Comparison of ENCODE assay signal across 13 cellular contexts in the genomic region with DNA sequence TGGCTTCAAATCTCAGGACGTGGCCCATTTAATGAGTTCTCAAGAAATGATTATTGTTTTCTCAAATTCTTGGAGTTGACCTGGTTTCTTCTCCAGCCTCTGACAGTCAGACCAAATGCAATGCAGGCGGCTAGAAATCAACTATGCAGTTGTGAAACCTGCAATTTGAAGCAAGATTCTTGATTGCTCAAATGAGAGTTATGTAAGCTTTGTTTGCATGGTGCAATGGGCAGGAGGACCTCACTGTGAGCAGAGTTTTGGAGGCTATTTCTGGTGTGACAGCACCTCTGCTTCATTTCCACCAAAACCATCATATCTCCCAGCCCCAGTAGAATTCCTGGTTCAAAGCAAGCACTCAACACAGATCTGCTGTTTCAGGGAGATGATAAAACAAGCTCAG.
DNase-seq lines count a peak whose midpoint lies in the region; ATAC-seq and TF ChIP-seq lines count a peak whose summit lies in the region.
"Had no signal": no experiment of that assay in that cellular context is flagged by ENCODE, and none has a peak within 500 bp of the region (broad histone marks: within the 10 kb centered on the region; RNA-seq: fewer than 3 reads in every experiment).

No MANE protein-coding gene starts in this region.

- H3K4me1 ChIP-seq in right lobe of liver (peaks cover 0 to 10% (median 0%) of the 10 kb centered on the region in 4 donors), upper lobe of right lung (no peaks in the 10 kb centered on the region)
- H3K4me1 ChIP-seq: foreskin keratinocyte had no signal

- H3K27me3 ChIP-seq in right lobe of liver (no peaks in the 10 kb centered on the region), upper lobe of right lung (no peaks in the 10 kb centered on the region)
- H3K27me3 ChIP-seq: foreskin keratinocyte had no signal

- intact Hi-C loops in right lobe of liver (cut with DNase I): loop anchor here in 1 of 2 donors (10.0 kb wide), 1 partner anchor 395 kb away; no protein-coding TSS in a partner anchor
- intact Hi-C loops in upper lobe of right lung (cut with DNase I): no loop called here

- no peak overlapping the region for H3K27ac ChIP-seq in right lobe of liver
- no peak overlapping the region for H3K27ac ChIP-seq in upper lobe of right lung
- H3K27ac ChIP-seq: foreskin keratinocyte, KMS-11, WERI-Rb-1 had no signal

- TF ChIP-seq CTCF in cardiac fibroblast (IDR thresholded peaks at IDR 0.05; ENCODE audit: low read depth, low read length): no peak
- no peak for TF ChIP-seq CTCF in right lobe of liver (IDR thresholded peaks at IDR 0.05)
- TF ChIP-seq CTCF in upper lobe of right lung (IDR thresholded peaks at IDR 0.05): no peak

- no peaks in the 10 kb centered on the region for H3K9me3 ChIP-seq in right lobe of liver
- no peaks in the 10 kb centered on the region for H3K9me3 ChIP-seq in upper lobe of right lung

- 9% methylated on average over 2 of the region's 2 CpGs for WGBS in right lobe of liver (ENCODE audit: insufficient coverage, low coverage, low lambda C conversion rate, missing lambda C conversion rate)

- TF ChIP-seq POLR2A in right lobe of liver (IDR thresholded peaks at IDR 0.05): no peak

- H3K36me3 ChIP-seq in right lobe of liver: no peaks in the 10 kb centered on the region
- no peaks in the 10 kb centered on the region for H3K36me3 ChIP-seq in upper lobe of right lung
- H3K36me3 ChIP-seq: WERI-Rb-1 had no signal

- no peak overlapping the region for H3K4me3 ChIP-seq in cardiac fibroblast (replicated peaks in 1 of 2; ENCODE audit: low read depth in 2 of 2, low read length in 2 of 2)
- H3K4me3 ChIP-seq in right lobe of liver: no peak overlapping the region
- no peak overlapping the region for H3K4me3 ChIP-seq in upper lobe of right lung

- ATAC-seq in right lobe of liver: peak; percentile 89 to 97 (median 96)
- ATAC-seq in upper lobe of right lung: peak; percentile 82
- ATAC-seq: foreskin keratinocyte had no signal

- DNase-seq in HS-5 (ENCODE audit: low read depth): peak; percentile 3
- peak; percentile 54 to 56 for DNase-seq in cardiac fibroblast (ENCODE audit: low read depth in 2 of 2)
- peak in 1 of 3 donors; percentile 55 for DNase-seq in right lobe of liver
- no peak for DNase-seq in upper lobe of right lung
- DNase-seq in NCI-H1930 (lab: John Stamatoyannopoulos, UW): no peak
- DNase-seq in dedifferentiated amniotic fluid mesenchymal stem cell (ENCODE audit: extremely low spot score): no peak
- no peak for DNase-seq in AG08396 (ENCODE audit: low spot score)
- DNase-seq: activated gamma-delta T cell, foreskin keratinocyte, NCI-H146, NCI-H446 treated with DMSO at 0.1 percent for 48 hours, WERI-Rb-1 had no signal

Comparison
In these comparisons a context has a peak if more than half of its experiments do, and no peak if none do; other contexts are left out.
1. DNase-seq: peak in HS-5 (single experiment) and cardiac fibroblast (2 of 2); none in upper lobe of right lung (single experiment), NCI-H1930 (0 of 2), dedifferentiated amniotic fluid mesenchymal stem cell (single experiment) and AG08396 (single experiment).